1 cellular context compared by ENCODE assay signal in the genomic region with DNA sequence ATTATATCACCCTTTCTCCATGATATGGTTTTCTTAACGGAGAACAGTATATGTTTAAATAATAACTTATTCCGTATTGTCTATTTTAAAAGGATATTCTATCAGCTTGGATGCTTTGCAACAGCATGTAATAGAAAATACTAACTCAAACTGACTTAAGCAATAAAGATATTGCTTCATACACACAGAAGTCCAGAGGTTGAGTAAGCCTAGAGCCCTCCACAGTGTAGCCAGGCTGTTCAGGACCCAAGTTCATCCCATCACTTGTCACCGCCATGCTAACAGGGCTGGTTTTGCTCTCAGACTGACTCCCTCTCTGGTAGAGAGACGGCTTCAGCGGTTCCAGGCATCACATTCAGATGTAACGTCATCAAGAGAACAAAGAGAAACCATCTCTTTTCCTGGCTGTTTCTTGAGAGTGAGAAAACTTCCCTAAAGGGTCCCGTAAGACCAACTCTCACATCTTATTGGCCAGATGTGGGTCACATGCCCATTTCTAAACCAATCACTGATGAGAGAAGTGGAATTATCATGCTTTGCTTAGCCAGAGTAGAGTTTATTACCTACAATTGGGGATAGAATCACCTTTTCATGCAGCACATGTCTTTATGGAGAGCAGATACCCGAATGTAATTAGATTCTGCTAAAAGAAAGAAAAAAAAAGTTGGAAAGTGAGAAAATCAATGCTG.
TF ChIP-seq lines count a peak whose summit lies in the region.

No MANE protein-coding gene starts in this region.

TF ChIP-seq in liver, 16 proteins besides CTCF, POLR2A, EP300 and RAD21:
- TF ChIP-seq HNF4A (conservative IDR thresholded peaks at IDR 0.05) (peak; percentile 13 to 14), FOXA1 (IDR thresholded peaks at IDR 0.05) (no peak)
